In genomic region chr12:122021193-122021821, GRCh38 we compare ENCODE assay signal across 8 cellular contexts. TPM values are rescaled to one million over a fixed set of nuclear protein-coding genes. Genes with fewer than 3 reads are reported as not detected.
A peak's percentile ranks its signal among the peaks of the same experiment; 100 is the strongest.
DNase-seq lines count a peak whose midpoint lies in the region; TF ChIP-seq lines count a peak whose summit lies in the region.

No MANE protein-coding gene starts in this region.

- H3K36me3 ChIP-seq in left ventricle myocardium inferior (no peaks in the 10 kb centered on the region), rectal smooth muscle tissue (ENCODE audit: control insufficient read depth, insufficient read depth, low read length) (no peaks in the 10 kb centered on the region)

- in situ Hi-C loops in KBM-7 (cut with MboI; ENCODE audit: low pct_unique_long_range_greater_than_20kb, low sequenced_read_pairs): no loop called here

- DNase-seq in COR-L47 (lab: John Stamatoyannopoulos, UW) (peak; percentile 27), KBM-7 (peak; percentile 43), left ventricle myocardium inferior (peak; percentile 32), kidney glomerular epithelial cell (lab: John Stamatoyannopoulos, UW) (no peak), GM19240 (ENCODE audit: insufficient read length, low spot score) (no peak)
- no peak for DNase-seq in effector CD4-positive, alpha-beta T cell

- H3K27ac ChIP-seq in left ventricle myocardium inferior (replicated peaks): peak overlapping the region; percentile 88
- H3K27ac ChIP-seq in rectal smooth muscle tissue (ENCODE audit: low read depth, low read length): peak overlapping the region; percentile 68

- no peak overlapping the region for H3K27ac Mint-ChIP-seq in activated naive CD4-positive, alpha-beta T cell treated with anti-CD3 and anti-CD28 coated beads, Interleukin-2, amount 50 U/mL, for 24 hours

- no peaks in the 10 kb centered on the region for H3K9me3 Mint-ChIP-seq in activated naive CD4-positive, alpha-beta T cell treated with anti-CD3 and anti-CD28 coated beads, Interleukin-2, amount 50 U/mL, for 24 hours

- H3K36me3 Mint-ChIP-seq in activated naive CD4-positive, alpha-beta T cell treated with anti-CD3 and anti-CD28 coated beads, Interleukin-2, amount 50 U/mL, for 24 hours: peaks cover 1% of the 10 kb centered on the region

- intact Hi-C loops in left ventricle myocardium inferior (cut with micrococcal nuclease): no loop called here

- H3K9ac ChIP-seq in rectal smooth muscle tissue (ENCODE audit: low read length): no peak overlapping the region

- H3K27me3 Mint-ChIP-seq in activated naive CD4-positive, alpha-beta T cell treated with anti-CD3 and anti-CD28 coated beads, Interleukin-2, amount 50 U/mL, for 24 hours: peaks cover 7% of the 10 kb centered on the region

- H3K27me3 ChIP-seq in left ventricle myocardium inferior (ENCODE audit: low read depth) (no peaks in the 10 kb centered on the region), rectal smooth muscle tissue (ENCODE audit: control insufficient read depth, insufficient read depth, low read length) (no peaks in the 10 kb centered on the region)

- peaks cover 37% of the 10 kb centered on the region for H3K4me1 ChIP-seq in left ventricle myocardium inferior
- peaks cover 8% of the 10 kb centered on the region for H3K4me1 ChIP-seq in rectal smooth muscle tissue (ENCODE audit: control insufficient read depth, insufficient read depth, low read length)

- no peak for TF ChIP-seq CTCF in left ventricle myocardium inferior (IDR thresholded peaks at IDR 0.05; ENCODE audit: borderline replicate concordance)

- peaks cover 14% of the 10 kb centered on the region for H3K9me3 ChIP-seq in left ventricle myocardium inferior (replicated peaks)

- H3K4me1 Mint-ChIP-seq in activated naive CD4-positive, alpha-beta T cell treated with anti-CD3 and anti-CD28 coated beads, Interleukin-2, amount 50 U/mL, for 24 hours: peaks cover 9% of the 10 kb centered on the region

- H3K4me3 ChIP-seq in left ventricle myocardium inferior: peak overlapping the region; percentile 84
- peak overlapping the region; percentile 58 for H3K4me3 ChIP-seq in rectal smooth muscle tissue (ENCODE audit: low read length)

- H3K4me3 Mint-ChIP-seq in activated naive CD4-positive, alpha-beta T cell treated with anti-CD3 and anti-CD28 coated beads, Interleukin-2, amount 50 U/mL, for 24 hours: peak overlapping the region; percentile 88

RNA-seq across cellular contexts. Expression of gene BCL7A, which starts 0.4 kb away (rescaled TPM):
- total RNA-seq in left ventricle myocardium inferior: 11.2 TPM

RNA-seq across cellular contexts. Expression of gene MLXIP, which starts 57.2 kb away (rescaled TPM):
- 16.7 TPM for total RNA-seq in left ventricle myocardium inferior

Comparison
In these comparisons a context has a peak if more than half of its experiments do, and no peak if none do; other contexts are left out.
1. DNase-seq: peak in COR-L47 (single experiment), KBM-7 (single experiment) and left ventricle myocardium inferior (single experiment); none in effector CD4-positive, alpha-beta T cell (single experiment), kidney glomerular epithelial cell (single experiment) and GM19240 (single experiment).